Comparison of ENCODE assay signal across 11 cellular contexts in genomic region chr20:33559994-33560393, GRCh38.
DNase-seq lines count a peak whose midpoint lies in the region; ATAC-seq and TF ChIP-seq lines count a peak whose summit lies in the region.
"Had no signal": no experiment of that assay in that cellular context is flagged by ENCODE, and none has a peak within 500 bp of the region (broad histone marks: within the 10 kb centered on the region; RNA-seq: fewer than 3 reads in every experiment).

No MANE protein-coding gene starts in this region.

- H3K27ac Mint-ChIP-seq in activated naive CD4-positive, alpha-beta T cell treated with anti-CD3 and anti-CD28 coated beads for 36 hours: peak overlapping the region; percentile 54

- no peaks in the 10 kb centered on the region for H3K27me3 Mint-ChIP-seq in activated naive CD4-positive, alpha-beta T cell treated with anti-CD3 and anti-CD28 coated beads for 36 hours (ENCODE audit: low read depth)
- H3K27me3 Mint-ChIP-seq: CD4-positive, alpha-beta memory T cell had no signal

- intact Hi-C loops in activated naive CD4-positive, alpha-beta T cell treated with anti-CD3 and anti-CD28 coated beads for 36 hours (cut with micrococcal nuclease): no loop called here
- intact Hi-C loops in esophagus squamous epithelium (cut with DNase I): no loop called here

- H3K27me3 ChIP-seq in esophagus squamous epithelium (no peaks in the 10 kb centered on the region), stomach smooth muscle (ENCODE audit: control insufficient read depth in 1 of 2, insufficient read depth in 2 of 2, low read length in 2 of 2) (no peaks in the 10 kb centered on the region)

- H3K4me1 Mint-ChIP-seq in activated naive CD4-positive, alpha-beta T cell treated with anti-CD3 and anti-CD28 coated beads for 36 hours (ENCODE audit: low read depth): peaks cover 11% of the 10 kb centered on the region

- H3K4me3 ChIP-seq in esophagus squamous epithelium (no peak overlapping the region), stomach smooth muscle (ENCODE audit: low read length in 2 of 2) (no peak overlapping the region)

- no peak for TF ChIP-seq CTCF in esophagus squamous epithelium (IDR thresholded peaks at IDR 0.05)

- no peak for TF ChIP-seq POLR2A in esophagus squamous epithelium (IDR thresholded peaks at IDR 0.05)

- H3K36me3 ChIP-seq in esophagus squamous epithelium: peaks cover 0 to 15% (median 0%) of the 10 kb centered on the region in 3 donors
- H3K36me3 ChIP-seq in stomach smooth muscle (ENCODE audit: control insufficient read depth in 2 of 2, insufficient read depth in 2 of 2, low read length in 2 of 2): no peaks in the 10 kb centered on the region

- DNase-seq in activated naive CD4-positive, alpha-beta T cell treated with anti-CD3 and anti-CD28 coated beads for 36 hours: no peak
- no peak for DNase-seq in activated naive CD4-positive, alpha-beta T cell (lab: John Stamatoyannopoulos, UW)
- DNase-seq in NCI-H2171 (lab: John Stamatoyannopoulos, UW): peak; percentile 32
- DNase-seq in esophagus squamous epithelium (lab: John Stamatoyannopoulos, UW): no peak
- no peak for DNase-seq in effector CD8-positive, alpha-beta T cell (lab: John Stamatoyannopoulos, UW)
- no peak for DNase-seq in CD1c-positive myeloid dendritic cell (ENCODE audit: extremely low spot score)
- DNase-seq: CD4-positive, alpha-beta memory T cell; NCI-H774; RPMI8226 had no signal

- H3K9me3 Mint-ChIP-seq in activated naive CD4-positive, alpha-beta T cell treated with anti-CD3 and anti-CD28 coated beads for 36 hours: no peaks in the 10 kb centered on the region
- H3K9me3 Mint-ChIP-seq: CD4-positive, alpha-beta memory T cell had no signal

- H3K36me3 Mint-ChIP-seq in activated naive CD4-positive, alpha-beta T cell treated with anti-CD3 and anti-CD28 coated beads for 36 hours (ENCODE audit: low read depth): peaks cover 3% of the 10 kb centered on the region

- no peaks in the 10 kb centered on the region for H3K9me3 ChIP-seq in esophagus squamous epithelium
- H3K9me3 ChIP-seq in stomach smooth muscle (ENCODE audit: control insufficient read depth in 2 of 2, low read length in 2 of 2): no peaks in the 10 kb centered on the region

- CTCF ChIA-PET in activated naive CD4-positive, alpha-beta T cell treated with anti-CD3 and anti-CD28 coated beads for 36 hours (lab: Charles Lee): no interaction called here

- no peak overlapping the region for H3K4me3 Mint-ChIP-seq in activated naive CD4-positive, alpha-beta T cell treated with anti-CD3 and anti-CD28 coated beads for 36 hours
- H3K4me3 Mint-ChIP-seq: CD4-positive, alpha-beta memory T cell had no signal

- peak overlapping the region in 3 of 4 donors; percentile 36 to 38 (median 37) for H3K27ac ChIP-seq in esophagus squamous epithelium
- peak overlapping the region; percentile 13 for H3K27ac ChIP-seq in stomach smooth muscle (ENCODE audit: low read length)

- ATAC-seq in HG02623 (IDR thresholded peaks at IDR 0.05; ENCODE audit: unreplicated experiment): no peak

- H3K4me1 ChIP-seq in esophagus squamous epithelium (peaks cover 13 to 53% (median 13%) of the 10 kb centered on the region in 3 donors), stomach smooth muscle (ENCODE audit: control insufficient read depth, insufficient read depth, low read length) (peaks cover 11% of the 10 kb centered on the region)

- H3K9ac ChIP-seq in stomach smooth muscle (ENCODE audit: low read length in 2 of 2): no peak overlapping the region

- WGBS in esophagus squamous epithelium, 2 donors: 88 to 91% methylated on average over 2 of the region's 2 CpGs
